2 cellular contexts compared by ENCODE assay signal in the genomic region with DNA sequence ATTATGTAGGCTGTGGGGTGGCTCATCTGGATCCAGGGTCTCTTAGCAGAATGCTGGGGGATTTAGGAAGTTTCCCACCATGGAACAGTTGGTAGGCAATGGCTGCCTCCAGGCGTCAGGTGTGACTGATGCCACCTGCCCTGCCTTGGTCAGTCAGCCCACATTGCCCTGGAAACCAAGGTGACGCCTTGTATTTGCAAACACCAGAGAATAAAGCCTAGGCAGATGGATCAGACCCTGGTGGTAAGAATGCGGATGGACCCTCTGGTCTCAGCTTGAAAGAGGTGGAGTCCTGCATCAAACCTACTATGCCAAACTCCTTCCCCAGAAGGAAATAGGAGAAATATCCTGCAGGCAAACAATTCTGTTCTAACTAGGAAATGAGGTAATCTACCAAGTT.
TF ChIP-seq lines count a peak whose summit lies in the region.

No MANE protein-coding gene starts in this region.

TF ChIP-seq in HepG2, 621 proteins besides CTCF, POLR2A, EP300 and RAD21:
- TF ChIP-seq ZFP1 (CRISPR knock-in tag; IDR thresholded peaks at IDR 0.05) (no peak), ZNF672 (CRISPR knock-in tag; IDR thresholded peaks at IDR 0.05) (no peak), BRD4 (CRISPR knock-in tag; IDR thresholded peaks at IDR 0.05) (no peak), TEAD3 (CRISPR knock-in tag; optimal IDR thresholded peaks at IDR 0.05; ENCODE audit: borderline replicate concordance) (peak; percentile 55), MAFK (conservative IDR thresholded peaks at IDR 0.05 in 1 of 2, IDR thresholded peaks at IDR 0.05 in 1 of 2; ENCODE audit: low read length in 2 of 2) (no peak), ZKSCAN1 (IDR thresholded peaks at IDR 0.05; ENCODE audit: low read length) (0 out of 2 replicates have a peak, but pooled peaks have one; percentile 13), NFE2 (CRISPR knock-in tag; IDR thresholded peaks at IDR 0.05) (no peak), LCORL (IDR thresholded peaks at IDR 0.05) (no peak), LCORL (CRISPR knock-in tag; IDR thresholded peaks at IDR 0.05) (no peak)

TF ChIP-seq in GM12891, 5 proteins besides CTCF, POLR2A, EP300 and RAD21:
- TF ChIP-seq POU2F2 (IDR thresholded peaks at IDR 0.05; ENCODE audit: low read depth, low read length) (no peak), SPI1 (IDR thresholded peaks at IDR 0.05; ENCODE audit: low read depth, low read length) (no peak)
